10 cellular contexts compared by ENCODE assay signal in genomic region chr3:66449411-66449931, GRCh38. TPM values are rescaled to one million over a fixed set of nuclear protein-coding genes. Genes with fewer than 3 reads are reported as not detected.
A peak's percentile ranks its signal among the peaks of the same experiment; 100 is the strongest.
DNase-seq lines count a peak whose midpoint lies in the region; ATAC-seq, FAIRE-seq and TF ChIP-seq lines count a peak whose summit lies in the region.
"Had no signal": no experiment of that assay in that cellular context is flagged by ENCODE, and none has a peak within 500 bp of the region (broad histone marks: within the 10 kb centered on the region; RNA-seq: fewer than 3 reads in every experiment).

No MANE protein-coding gene starts in this region.

- H3K27me3 ChIP-seq in body of pancreas, result no peaks in the 10 kb centered on the region

- H3K36me3 ChIP-seq in body of pancreas (replicated peaks in 1 of 2; ENCODE audit: insufficient read depth in 1 of 2, low read depth in 2 of 2), result no peaks in the 10 kb centered on the region

- H3K4me3 ChIP-seq in body of pancreas, result no peak overlapping the region

- WGBS in body of pancreas, 2 donors, result 26 to 27% methylated on average over 5 to 6 of the region's 6 CpGs

- TF ChIP-seq CTCF in body of pancreas (IDR thresholded peaks at IDR 0.05) (no peak), omental fat pad (IDR thresholded peaks at IDR 0.05) (no peak)

- intact Hi-C loops in body of pancreas (cut with DNase I), result loop anchor here (10.0 kb wide), 1 partner anchor 45 kb away; no protein-coding TSS in a partner anchor

- ATAC-seq in GM18502 (IDR thresholded peaks at IDR 0.05; ENCODE audit: poor library complexity, unreplicated experiment) (peak; percentile 65), HG02938 (IDR thresholded peaks at IDR 0.05; ENCODE audit: unreplicated experiment) (peak; percentile 71), body of pancreas (no peak), omental fat pad (ENCODE audit: low FRiP score) (peak; percentile 34)
- no peak for ATAC-seq in stimulated activated naive CD8-positive, alpha-beta T cell treated with anti-CD3 and anti-CD28 coated beads, Interleukin-15, Interleukin-2, amounts not matched to agents 100 U/mL and 50 U/mL, for 24 hours

- H3K4me1 ChIP-seq in body of pancreas, result peaks cover 67% of the 10 kb centered on the region

- TF ChIP-seq POLR2A in body of pancreas (IDR thresholded peaks at IDR 0.05) (no peak), GM12891 (IDR thresholded peaks at IDR 0.05; ENCODE audit: low read depth, low read length) (no peak)

- DNase-seq in body of pancreas, result no peak
- DNase-seq in omental fat pad (ENCODE audit: low spot score), result no peak
- no peak for DNase-seq in Kasumi-1 (lab: John Stamatoyannopoulos, UW)
- no peak for DNase-seq in stimulated activated naive CD8-positive, alpha-beta T cell treated with anti-CD3 and anti-CD28 coated beads, Interleukin-15, Interleukin-2, amounts not matched to agents 100 U/mL and 50 U/mL, for 24 hours
- no peak for DNase-seq in NCI-H2081 (lab: John Stamatoyannopoulos, UW)
- DNase-seq in GM12891 (ENCODE audit: insufficient read length, low spot score), result no peak
- DNase-seq: activated naive CD4-positive, alpha-beta T cell treated with anti-CD3 and anti-CD28 coated beads, Interleukin-2, amount 10 ng/mL, durations not matched to agents 7 days and 5 days; AML-193 had no signal

- H3K9me3 ChIP-seq in body of pancreas, result no peaks in the 10 kb centered on the region

- FAIRE-seq in GM12891 (lab: Jason Lieb, UNC), result no peak

- H3K27ac ChIP-seq in body of pancreas, result peak overlapping the region; percentile 19 to 77 (median 54)

TF ChIP-seq in GM12891, 5 proteins besides CTCF, POLR2A, EP300 and RAD21:
- TF ChIP-seq PAX5 (IDR thresholded peaks at IDR 0.05; ENCODE audit: insufficient read depth, low read length, severe bottlenecking), result no peak
- no peak for TF ChIP-seq POU2F2 (IDR thresholded peaks at IDR 0.05; ENCODE audit: low read depth, low read length)
- TF ChIP-seq SPI1 (IDR thresholded peaks at IDR 0.05; ENCODE audit: low read depth, low read length), result no peak
- no peak for TF ChIP-seq POLR2AphosphoS5 (IDR thresholded peaks at IDR 0.05; ENCODE audit: low read depth, low read length)
- TF ChIP-seq TAF1 (IDR thresholded peaks at IDR 0.05; ENCODE audit: low read depth, low read length), result no peak
TF ChIP-seq in GM12891: peak in this region for 0.

RNA-seq across cellular contexts. Expression of gene LRIG1, which starts 51.4 kb away (rescaled TPM):
- total RNA-seq in body of pancreas (100 to 1,000 TPM; 111 to 114 TPM), omental fat pad (10 to 100 TPM; 44.2 to 96.2 (median 57.6) TPM)
- 6.5 TPM for polyA plus RNA-seq in GM12891 (2012; ENCODE audit: low read depth, missing spikeins)

Comparison
In these comparisons a context has a peak if more than half of its experiments do, and no peak if none do; other contexts are left out.
1. ATAC-seq: peak in GM18502 (single experiment), HG02938 (single experiment) and omental fat pad (single experiment); none in body of pancreas (single experiment) and stimulated activated naive CD8-positive, alpha-beta T cell treated with anti-CD3 and anti-CD28 coated beads, Interleukin-15, Interleukin-2, amounts not matched to agents 100 U/mL and 50 U/mL, for 24 hours (single experiment).